In the genomic region with DNA sequence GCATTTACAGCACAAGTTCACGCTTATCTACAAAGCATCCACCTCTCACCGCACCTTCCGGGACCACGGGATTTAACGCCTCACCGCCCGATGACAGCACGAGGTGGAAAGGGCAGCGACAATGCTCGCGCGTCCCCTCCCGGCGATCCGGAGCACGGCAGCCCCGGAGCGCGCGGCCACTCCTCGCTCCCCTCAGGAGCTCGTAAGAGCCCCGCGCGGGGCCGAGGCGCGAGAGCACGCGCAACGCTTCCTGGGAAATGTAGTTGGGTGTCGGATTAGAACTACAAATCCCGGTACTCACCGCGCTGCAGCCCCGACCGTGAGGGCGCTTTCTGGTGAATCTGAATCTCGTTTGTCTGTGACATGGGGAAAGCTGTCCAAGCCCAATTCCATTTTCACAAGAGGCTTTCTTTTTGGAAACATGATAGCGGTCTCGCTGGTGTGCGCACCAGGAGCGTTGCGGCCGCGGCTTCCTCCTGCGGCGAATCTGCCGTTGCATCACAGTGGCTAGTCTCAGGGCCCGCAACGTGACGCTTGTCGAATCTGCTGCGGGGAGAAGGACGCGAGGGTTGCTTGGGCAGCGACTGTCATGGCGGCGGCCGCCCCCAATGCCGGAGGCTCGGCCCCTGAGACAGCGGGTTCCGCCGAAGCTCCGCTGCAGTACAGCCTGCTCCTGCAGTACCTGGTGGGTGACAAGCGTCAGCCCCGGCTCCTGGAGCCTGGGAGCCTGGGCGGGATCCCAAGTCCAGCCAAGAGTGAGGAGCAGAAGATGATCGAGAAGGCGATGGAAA, we compare ENCODE assay signal across 8 cellular contexts. TPM values are rescaled to one million over a fixed set of nuclear protein-coding genes. Genes with fewer than 3 reads are reported as not detected.
DNase-seq lines count a peak whose midpoint lies in the region; ATAC-seq and TF ChIP-seq lines count a peak whose summit lies in the region.

A gene (plus strand): TSS at position 576 of the 791 bp plus-strand sequence. CDS start 14 bp downstream, at position 590.

- ATAC-seq in GM19372 (IDR thresholded peaks at IDR 0.05; ENCODE audit: low read depth, unreplicated experiment) (peak; percentile 84), HG03558 (IDR thresholded peaks at IDR 0.05; ENCODE audit: extremely low read depth, unreplicated experiment) (peak; percentile 86), left lung (peak; percentile 96)

- peak; percentile 98 for DNase-seq in CD1c-positive myeloid dendritic cell (ENCODE audit: extremely low spot score)
- peak; percentile 100 for DNase-seq in NCI-H748 (lab: John Stamatoyannopoulos, UW; ENCODE audit: unreplicated experiment)
- DNase-seq in activated CD4-positive, alpha-beta T cell treated with anti-CD3 and anti-CD28 coated beads, Interleukin-2, amount 50 U/mL, for 1 hour, result peak; percentile 90
- peak; percentile 94 to 96 for DNase-seq in left lung
- DNase-seq in stimulated activated CD4-positive, alpha-beta T cell treated with anti-CD3 and anti-CD28 coated beads, Interleukin-2, amount 100 ng/mL, for 48 hours, result peak; percentile 88

- peaks cover 0 to 17% of the 10 kb centered on the region in 2 donors for H3K9me3 ChIP-seq in left lung

- H3K4me1 Mint-ChIP-seq in dendritic cell treated with granulocyte-macrophage colony-stimulating factor and Interleukin-4, amounts not matched to agents 40 ng/mL and 50 ng/mL, for 4 days (ENCODE audit: low read depth), result peaks cover 19% of the 10 kb centered on the region

- no peaks in the 10 kb centered on the region for H3K27me3 ChIP-seq in left lung

- peak within 1 kb of the TSS; percentile 87 to 90 for H3K27ac ChIP-seq in left lung

- peak; percentile 91 to 94 for TF ChIP-seq CTCF in left lung (IDR thresholded peaks at IDR 0.05)

- H3K36me3 ChIP-seq in left lung, result peaks cover 0 to 24% of the 10 kb centered on the region in 2 donors

- peaks cover 21 to 40% of the 10 kb centered on the region in 2 donors for H3K4me1 ChIP-seq in left lung

- H3K36me3 Mint-ChIP-seq in dendritic cell treated with granulocyte-macrophage colony-stimulating factor and Interleukin-4, amounts not matched to agents 40 ng/mL and 50 ng/mL, for 4 days (ENCODE audit: low read depth), result peaks cover 46% of the 10 kb centered on the region

- H3K4me3 Mint-ChIP-seq in dendritic cell treated with granulocyte-macrophage colony-stimulating factor and Interleukin-4, amounts not matched to agents 40 ng/mL and 50 ng/mL, for 4 days, result peak within 1 kb of the TSS; percentile 91

- intact Hi-C loops in dendritic cell treated with granulocyte-macrophage colony-stimulating factor and Interleukin-4, amounts not matched to agents 40 ng/mL and 50 ng/mL, for 4 days (cut with micrococcal nuclease), result loop anchor here (5.0 kb wide), 1 partner anchor 214 kb away; a partner anchor contains a TSS
- intact Hi-C loops in left lung (cut with DNase I), result no loop called here

- H3K27me3 Mint-ChIP-seq in dendritic cell treated with granulocyte-macrophage colony-stimulating factor and Interleukin-4, amounts not matched to agents 40 ng/mL and 50 ng/mL, for 4 days, result no peaks in the 10 kb centered on the region

- H3K27ac Mint-ChIP-seq in dendritic cell treated with granulocyte-macrophage colony-stimulating factor and Interleukin-4, amounts not matched to agents 40 ng/mL and 50 ng/mL, for 4 days, result peak within 1 kb of the TSS; percentile 98

- H3K9me3 Mint-ChIP-seq in dendritic cell treated with granulocyte-macrophage colony-stimulating factor and Interleukin-4, amounts not matched to agents 40 ng/mL and 50 ng/mL, for 4 days, result peaks cover 33% of the 10 kb centered on the region

- H3K4me3 ChIP-seq in left lung, result peak within 1 kb of the TSS; percentile 94 to 99

RNA-seq across cellular contexts. Expression of the gene that starts here (rescaled TPM):
- 10 to 100 TPM; 10.6 to 11.6 TPM for total RNA-seq in left lung

Comparison
In these comparisons a context has a peak if more than half of its experiments do, and no peak if none do; other contexts are left out.
1. Peak in every context shown above with its lines: DNase-seq, ATAC-seq, H3K4me3 ChIP-seq and H3K27ac ChIP-seq.